Comparison of ENCODE assay signal across 9 cellular contexts in the genomic region with DNA sequence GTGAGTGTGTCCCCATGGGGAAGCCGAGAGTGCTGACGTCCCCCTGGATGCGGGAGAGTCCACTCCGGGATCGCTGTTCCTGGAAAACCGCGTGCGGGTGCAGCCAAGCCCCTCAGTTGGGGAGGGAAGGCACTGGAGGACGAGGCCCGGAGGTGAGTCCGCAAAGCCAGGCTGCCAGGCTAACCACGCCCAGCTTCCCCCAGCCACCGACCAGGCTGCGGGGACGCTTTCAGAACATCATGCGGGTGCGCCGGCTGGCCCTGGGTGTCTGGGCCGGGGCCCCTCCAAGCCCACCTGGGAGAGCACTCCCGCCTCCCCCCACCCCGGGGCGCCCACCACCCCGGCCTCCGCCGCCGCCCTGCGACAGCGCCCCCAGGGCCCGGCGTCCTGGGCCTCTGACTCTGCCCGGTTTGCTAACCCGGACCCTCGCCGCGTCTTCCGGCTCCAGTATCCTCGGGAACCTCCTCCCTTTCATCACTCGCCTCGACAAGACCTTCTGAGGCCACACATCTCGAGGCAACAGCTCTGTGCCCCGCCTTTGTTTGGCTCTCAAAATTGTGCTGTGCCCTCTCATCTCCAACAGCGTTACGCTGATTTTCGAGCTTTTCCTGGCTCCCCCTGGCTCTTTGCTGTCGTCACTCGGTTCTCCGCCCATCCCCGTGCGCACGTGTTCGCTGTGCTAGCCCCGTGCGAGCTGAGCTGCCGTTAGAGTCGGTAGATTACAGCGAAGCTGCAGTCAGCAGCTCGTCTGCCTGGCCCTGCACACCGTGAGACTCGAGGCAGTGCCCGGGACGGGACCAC. TPM values are rescaled to one million over a fixed set of nuclear protein-coding genes. Genes with fewer than 3 reads are reported as not detected.
DNase-seq lines count a peak whose midpoint lies in the region; ATAC-seq, FAIRE-seq and TF ChIP-seq lines count a peak whose summit lies in the region.
"Had no signal": no experiment of that assay in that cellular context is flagged by ENCODE, and none has a peak within 500 bp of the region (broad histone marks: within the 10 kb centered on the region; RNA-seq: fewer than 3 reads in every experiment).

No MANE protein-coding gene starts in this region.

- 5% methylated on average over 21 of the region's 61 CpGs for WGBS in K562 (ENCODE audit: insufficient coverage, low coverage, missing lambda C conversion rate)

- H3K27me3 ChIP-seq in K562 (ENCODE audit: control insufficient read depth in 2 of 2, insufficient read depth in 2 of 2, low read length in 2 of 2): peaks cover 9 to 39% of the 10 kb centered on the region in 2 experiments; a peak in 4 of 5 replicates
- peaks cover 26% of the 10 kb centered on the region for H3K27me3 ChIP-seq in keratinocyte (ENCODE audit: control insufficient read depth, extremely low read depth, insufficient read depth, low read length)

- H3K4me3 Mint-ChIP-seq in T-helper 2 cell treated with Interferon-gamma antibody and Interleukin-4, amounts not matched to agents 5 μg/mL and 100 μg/mL, for 36 hours: peak overlapping the region; percentile 84

- peaks cover 27% of the 10 kb centered on the region for H3K27me3 Mint-ChIP-seq in T-helper 2 cell treated with Interferon-gamma antibody and Interleukin-4, amounts not matched to agents 5 μg/mL and 100 μg/mL, for 36 hours (ENCODE audit: low read depth)

- ATAC-seq in K562: no peak
- no peak for ATAC-seq in GM19324 (IDR thresholded peaks at IDR 0.05; ENCODE audit: low FRiP score, unreplicated experiment)

- H3K4me3 ChIP-seq in K562 (no peak overlapping the region), keratinocyte (ENCODE audit: control insufficient read depth in 2 of 3, extremely low read depth in 1 of 3, insufficient read depth in 2 of 3, low read depth in 1 of 3, low read length in 3 of 3) (peak overlapping the region in 1 of 3 experiments; percentile 32)

- in situ Hi-C loops in K562 (cut with MboI): no loop called here

- H3K27ac ChIP-seq in K562 (ENCODE audit: extremely low read depth, low read depth, low read length) (no peak overlapping the region), keratinocyte (ENCODE audit: control insufficient read depth, insufficient read depth, low read length) (no peak overlapping the region)

- H3K9ac ChIP-seq in K562 (ENCODE audit: insufficient read depth in 1 of 2, low read depth in 2 of 2, low read length in 2 of 2): no peak overlapping the region
- H3K9ac ChIP-seq in keratinocyte (ENCODE audit: control insufficient read depth, extremely low read depth, insufficient read depth, low read length): no peak overlapping the region

- TF ChIP-seq RAD21 in K562 (CRISPR knock-in tag; conservative IDR thresholded peaks at IDR 0.05 in 1 of 2, IDR thresholded peaks at IDR 0.05 in 1 of 2): no peak

- CTCF ChIA-PET in K562 (lab: Yijun Ruan, JAX; ENCODE audit: low intra/inter-chr PET ratio): no interaction called here

- dilution Hi-C loops in keratinocyte (cut with MboI; ENCODE audit: extremely low pct_ligation_motif_present, low sequenced_read_pairs): no loop called here

- DNase-seq in AG20443 (ENCODE audit: low spot score): peak; percentile 75
- peak; percentile 28 for DNase-seq in T-helper 2 cell treated with Interferon-gamma antibody and Interleukin-4, amounts not matched to agents 5 μg/mL and 100 μg/mL, for 36 hours (ENCODE audit: low spot score)
- DNase-seq in K562 (ENCODE audit: extremely low read depth in 1 of 4, low spot score in 3 of 4): peak in 1 of 4 experiments; percentile 2
- no peak for DNase-seq in keratinocyte (ENCODE audit: low read depth, low spot score)
- DNase-seq in stimulated activated CD4-positive, alpha-beta T cell treated with anti-CD3 and anti-CD28 coated beads, Interleukin-2, amount 100 ng/mL, for 4 hours (ENCODE audit: low read depth): peak; percentile 64
- no peak for DNase-seq in GDM1 (lab: John Stamatoyannopoulos, UW)
- no peak for DNase-seq in A172 (ENCODE audit: low spot score)

- H3K36me3 Mint-ChIP-seq in T-helper 2 cell treated with Interferon-gamma antibody and Interleukin-4, amounts not matched to agents 5 μg/mL and 100 μg/mL, for 36 hours (ENCODE audit: low read depth): no peaks in the 10 kb centered on the region

- H2AFZ ChIP-seq in K562 (ENCODE audit: low read depth, low read length) (0 out of 2 replicates have a peak overlapping the region, but pooled peaks have one; percentile 24), keratinocyte (ENCODE audit: control insufficient read depth, low read length) (peak overlapping the region; percentile 82)

- TF ChIP-seq CTCF in K562 (IDR thresholded peaks at IDR 0.05 in 2 of 3, conservative IDR thresholded peaks at IDR 0.05 in 1 of 3; ENCODE audit: insufficient read depth in 2 of 3, low read depth in 1 of 3, low read length in 3 of 3) (no peak), keratinocyte (optimal IDR thresholded peaks at IDR 0.05 in 1 of 3, IDR thresholded peaks at IDR 0.05 in 1 of 3, conservative IDR thresholded peaks at IDR 0.05 in 1 of 3; ENCODE audit: extremely low read depth in 1 of 3, insufficient read depth in 2 of 3, low read length in 3 of 3) (no peak)

- peaks cover 5% of the 10 kb centered on the region for H3K4me1 Mint-ChIP-seq in T-helper 2 cell treated with Interferon-gamma antibody and Interleukin-4, amounts not matched to agents 5 μg/mL and 100 μg/mL, for 36 hours (ENCODE audit: low read depth)

- H3K4me2 ChIP-seq in K562 (ENCODE audit: insufficient read depth, low read length): no peak overlapping the region
- peak overlapping the region; percentile 37 for H3K4me2 ChIP-seq in keratinocyte (ENCODE audit: control insufficient read depth, extremely low read depth, insufficient read depth, low read depth, low read length)

- H3K9me3 ChIP-seq in K562 (replicated peaks; ENCODE audit: control insufficient read depth, insufficient read depth, low read depth, low read length) (no peaks in the 10 kb centered on the region), keratinocyte (ENCODE audit: control insufficient read depth, low read depth, low read length) (no peaks in the 10 kb centered on the region)

- no TSS peak for BruUV-seq in K562 (replicated peaks; lab: Mats Ljungman, UMichigan)

- H3K36me3 ChIP-seq in K562 (ENCODE audit: control insufficient read depth, insufficient read depth, low read length): no peaks in the 10 kb centered on the region
- no peaks in the 10 kb centered on the region for H3K36me3 ChIP-seq in keratinocyte (ENCODE audit: control insufficient read depth in 2 of 2, extremely low read depth in 1 of 2, insufficient read depth in 2 of 2, low read length in 2 of 2)

- no peaks in the 10 kb centered on the region for H3K9me3 Mint-ChIP-seq in T-helper 2 cell treated with Interferon-gamma antibody and Interleukin-4, amounts not matched to agents 5 μg/mL and 100 μg/mL, for 36 hours

- H3K79me2 ChIP-seq in K562 (ENCODE audit: control insufficient read depth, insufficient read depth, low read length): no peaks in the 10 kb centered on the region
- no peaks in the 10 kb centered on the region for H3K79me2 ChIP-seq in keratinocyte (ENCODE audit: control insufficient read depth, insufficient read depth, low read length)

- FAIRE-seq in K562 (lab: Jason Lieb, UNC) (no peak), keratinocyte (lab: Jason Lieb, UNC) (no peak)
- FAIRE-seq: colon had no signal

- no peaks in the 10 kb centered on the region for H3K9me1 ChIP-seq in K562 (ENCODE audit: control insufficient read depth, insufficient read depth, low read length)
- no peaks in the 10 kb centered on the region for H3K9me1 ChIP-seq in keratinocyte (ENCODE audit: control insufficient read depth, extremely low read depth, insufficient read depth, low read length)

- TF ChIP-seq EP300 in K562 (IDR thresholded peaks at IDR 0.05; ENCODE audit: low read length): no peak

- TF ChIP-seq POLR2A in K562 (conservative IDR thresholded peaks at IDR 0.05): no peak

- intact Hi-C loops in K562 (cut with micrococcal nuclease): no loop called here

- H4K20me1 ChIP-seq in K562 (replicated peaks; ENCODE audit: control insufficient read depth, insufficient read depth, low read length) (no peaks in the 10 kb centered on the region), keratinocyte (ENCODE audit: control insufficient read depth, extremely low read depth, insufficient read depth, low read length) (no peaks in the 10 kb centered on the region)

- H3K4me1 ChIP-seq in K562 (replicated peaks in 1 of 2; ENCODE audit: control insufficient read depth in 2 of 2, insufficient read depth in 2 of 2, low read length in 2 of 2): peaks cover 0 to 9% of the 10 kb centered on the region in 2 experiments; a peak in 1 of 5 replicates
- H3K4me1 ChIP-seq in keratinocyte (ENCODE audit: control insufficient read depth, extremely low read depth, insufficient read depth, low read length): no peaks in the 10 kb centered on the region

- POLR2A ChIA-PET in K562 (lab: Yijun Ruan, JAX): no interaction called here

- peak overlapping the region; percentile 66 for H3K27ac Mint-ChIP-seq in T-helper 2 cell treated with Interferon-gamma antibody and Interleukin-4, amounts not matched to agents 5 μg/mL and 100 μg/mL, for 36 hours

RNA-seq across cellular contexts. Expression of a gene that starts 47.1 kb away (rescaled TPM):
- total RNA-seq in K562 (2011; cell fraction: chromatin; rRNA removed; ENCODE audit: low replicate concordance): 56.6 and 135 TPM in 2 replicates
- total RNA-seq in K562 (2011; cell fraction: nucleolus; rRNA removed): 102 and 113 TPM in 2 replicates
- 81.2 and 97.1 TPM in 2 replicates for total RNA-seq in K562 (2011; cell fraction: nucleoplasm; rRNA removed)
- 26.6 and 32.9 TPM in 2 replicates for total RNA-seq in K562 (2014; rRNA removed)
- total RNA-seq in K562 (2014; rRNA removed; fragmentation: Illumina TruSeq; extraction: Trizol): 12.7 and 13.8 TPM in 2 replicates
- total RNA-seq in K562 (2015; rRNA removed; fragmentation: Illumina TruSeq; extraction: Trizol): 20.8 and 22.4 TPM in 2 replicates
- 33.0 and 35.9 TPM in 2 replicates for total RNA-seq in K562 (2021)
- 34.2 and 43.3 TPM in 2 replicates for polyA plus RNA-seq in K562 (2011; rRNA removed)
- 45.3 and 53.6 TPM in 2 replicates for polyA plus RNA-seq in K562 (2011; cell fraction: cytosol; rRNA removed)
- polyA plus RNA-seq in K562 (2011; cell fraction: nucleus; rRNA removed): 192 and 227 TPM in 2 replicates
- polyA plus RNA-seq in K562 (2012): 30.6 and 41.1 TPM in 2 replicates
- polyA plus RNA-seq in K562 (2014; fragmentation: Illumina TruSeq; extraction: Trizol): 22.1 and 29.6 TPM in 2 replicates
- polyA plus RNA-seq in K562 (2014; fragmentation: Nextera tagmentation; extraction: Ambion mirVana): 1 to 10 TPM in 1 of 2 experiments, under 1 TPM in 1; 0.82 to 1.5 TPM
- 36.8 and 39.9 TPM in 2 replicates for polyA plus RNA-seq in K562 (2014; rRNA removed)
- 20.7 and 22.9 TPM in 2 replicates for polyA minus RNA-seq in K562 (2011; rRNA and poly(A)+ RNA removed)
- 15.2 and 17.5 TPM in 2 replicates for polyA minus RNA-seq in K562 (2011; cell fraction: cytosol; rRNA and poly(A)+ RNA removed)
- 27.6 and 47.0 TPM in 2 replicates for polyA minus RNA-seq in K562 (2011; cell fraction: nucleus; rRNA and poly(A)+ RNA removed)
- polyA plus RNA-seq in keratinocyte: 57.8 to 62.0 TPM (median 58.0 TPM) in 3 replicates
- 21.1 TPM for polyA plus RNA-seq in keratinocyte (2011; ENCODE audit: low read depth)
- 34.1 and 47.9 TPM in 2 replicates for polyA plus RNA-seq in keratinocyte (2011; cell fraction: cytosol; rRNA removed)
- polyA plus RNA-seq in keratinocyte (2011; cell fraction: nucleus; rRNA removed): 110 and 122 TPM in 2 replicates
- 45.3 and 56.1 TPM in 2 replicates for polyA plus RNA-seq in keratinocyte (2012; ENCODE audit: low replicate concordance)
- polyA minus RNA-seq in keratinocyte: 55.2 to 77.9 TPM (median 63.6 TPM) in 3 replicates
- polyA minus RNA-seq in keratinocyte (2011; cell fraction: cytosol; rRNA and poly(A)+ RNA removed): 44.1 TPM
- 48.5 and 57.2 TPM in 2 replicates for polyA minus RNA-seq in keratinocyte (2011; cell fraction: nucleus; rRNA and poly(A)+ RNA removed)
- 62.4 and 69.7 TPM in 2 replicates for total RNA-seq in A172 (2014; rRNA removed; shearing (Covaris generic))

Comparison
In these comparisons a context has a peak if more than half of its experiments do, and no peak if none do; other contexts are left out.
1. DNase-seq: peak in AG20443 (single experiment), T-helper 2 cell treated with Interferon-gamma antibody and Interleukin-4, amounts not matched to agents 5 μg/mL and 100 μg/mL, for 36 hours (single experiment) and stimulated activated CD4-positive, alpha-beta T cell treated with anti-CD3 and anti-CD28 coated beads, Interleukin-2, amount 100 ng/mL, for 4 hours (single experiment); none in keratinocyte (single experiment), GDM1 (single experiment) and A172 (single experiment).